Comparison of ENCODE assay signal across 8 cellular contexts in genomic region chr14:103593577-103593976, GRCh38. TPM values are rescaled to one million over a fixed set of nuclear protein-coding genes. Genes with fewer than 3 reads are reported as not detected.
DNase-seq lines count a peak whose midpoint lies in the region; ATAC-seq and TF ChIP-seq lines count a peak whose summit lies in the region.

No MANE protein-coding gene starts in this region.

- no peaks in the 10 kb centered on the region for H3K9me3 Mint-ChIP-seq in activated CD4-positive, alpha-beta memory T cell treated with anti-CD3 and anti-CD28 coated beads, Interleukin-2, amount 10 ng/mL, durations not matched to agents 7 days and 5 days
- no peaks in the 10 kb centered on the region for H3K9me3 Mint-ChIP-seq in activated CD4-positive, alpha-beta memory T cell treated with anti-CD3 and anti-CD28 coated beads for 36 hours
- no peaks in the 10 kb centered on the region for H3K9me3 Mint-ChIP-seq in activated CD8-positive, alpha-beta T cell treated with anti-CD3 and anti-CD28 coated beads, Interleukin-2, amount 10 ng/mL, durations not matched to agents 7 days and 5 days (ENCODE audit: insufficient read depth)

- no peaks in the 10 kb centered on the region for H3K9me3 ChIP-seq in stomach
- no peaks in the 10 kb centered on the region for H3K9me3 ChIP-seq in left lung

- H3K4me1 Mint-ChIP-seq in activated CD4-positive, alpha-beta memory T cell treated with anti-CD3 and anti-CD28 coated beads, Interleukin-2, amount 10 ng/mL, durations not matched to agents 7 days and 5 days: peaks cover 12% of the 10 kb centered on the region
- H3K4me1 Mint-ChIP-seq in activated CD4-positive, alpha-beta memory T cell treated with anti-CD3 and anti-CD28 coated beads for 36 hours (ENCODE audit: low read depth): no peaks in the 10 kb centered on the region
- peaks cover 8% of the 10 kb centered on the region for H3K4me1 Mint-ChIP-seq in activated CD8-positive, alpha-beta T cell treated with anti-CD3 and anti-CD28 coated beads, Interleukin-2, amount 10 ng/mL, durations not matched to agents 7 days and 5 days (ENCODE audit: low read depth)

- peak overlapping the region; percentile 26 for H3K27ac Mint-ChIP-seq in activated CD4-positive, alpha-beta memory T cell treated with anti-CD3 and anti-CD28 coated beads, Interleukin-2, amount 10 ng/mL, durations not matched to agents 7 days and 5 days
- H3K27ac Mint-ChIP-seq in activated CD4-positive, alpha-beta memory T cell treated with anti-CD3 and anti-CD28 coated beads for 36 hours: no peak overlapping the region
- H3K27ac Mint-ChIP-seq in activated CD8-positive, alpha-beta T cell treated with anti-CD3 and anti-CD28 coated beads, Interleukin-2, amount 10 ng/mL, durations not matched to agents 7 days and 5 days: peak overlapping the region; percentile 39

- H3K27me3 ChIP-seq in stomach: no peaks in the 10 kb centered on the region
- H3K27me3 ChIP-seq in left lung: no peaks in the 10 kb centered on the region

- H3K4me1 ChIP-seq in stomach (peaks cover 12 to 29% (median 19%) of the 10 kb centered on the region in 4 donors), left lung (no peaks in the 10 kb centered on the region)

- H3K4me3 Mint-ChIP-seq in activated CD4-positive, alpha-beta memory T cell treated with anti-CD3 and anti-CD28 coated beads, Interleukin-2, amount 10 ng/mL, durations not matched to agents 7 days and 5 days: no peak overlapping the region
- no peak overlapping the region for H3K4me3 Mint-ChIP-seq in activated CD4-positive, alpha-beta memory T cell treated with anti-CD3 and anti-CD28 coated beads for 36 hours
- no peak overlapping the region for H3K4me3 Mint-ChIP-seq in activated CD8-positive, alpha-beta T cell treated with anti-CD3 and anti-CD28 coated beads, Interleukin-2, amount 10 ng/mL, durations not matched to agents 7 days and 5 days

- H3K27ac ChIP-seq in stomach (peak overlapping the region in 4 of 5 donors; percentile 20 to 72 (median 46)), left lung (no peak overlapping the region)

- ATAC-seq in HG02970 (IDR thresholded peaks at IDR 0.05; ENCODE audit: low FRiP score, unreplicated experiment) (peak; percentile 72), GM18858 (IDR thresholded peaks at IDR 0.05; ENCODE audit: unreplicated experiment) (no peak), left lung (no peak)
- ATAC-seq in activated CD8-positive, alpha-beta T cell treated with anti-CD3 and anti-CD28 coated beads, Interleukin-2, amount 10 ng/mL, durations not matched to agents 7 days and 5 days: peak; percentile 70

- TF ChIP-seq CTCF in stomach (IDR thresholded peaks at IDR 0.05) (no peak), left lung (IDR thresholded peaks at IDR 0.05) (no peak)

- POLR2A ChIA-PET in activated CD4-positive, alpha-beta memory T cell treated with anti-CD3 and anti-CD28 coated beads, Interleukin-2, amount 10 ng/mL, durations not matched to agents 7 days and 5 days (lab: Charles Lee): interaction anchor here (1.3 kb wide), 1 partner anchor 9 kb away, joined by 3 read pairs; no protein-coding TSS in a partner anchor
- POLR2A ChIA-PET in activated CD4-positive, alpha-beta memory T cell treated with anti-CD3 and anti-CD28 coated beads for 36 hours (lab: Charles Lee): no interaction called here
- POLR2A ChIA-PET in activated CD8-positive, alpha-beta T cell treated with anti-CD3 and anti-CD28 coated beads, Interleukin-2, amount 10 ng/mL, durations not matched to agents 7 days and 5 days (lab: Charles Lee): no interaction called here

- H3K4me3 ChIP-seq in stomach (no peak overlapping the region), left lung (no peak overlapping the region)

- intact Hi-C loops in activated CD4-positive, alpha-beta memory T cell treated with anti-CD3 and anti-CD28 coated beads for 36 hours (cut with micrococcal nuclease): no loop called here
- intact Hi-C loops in stomach (cut with DNase I; ENCODE audit: low total_unique reads): no loop called here
- intact Hi-C loops in left lung (cut with DNase I): no loop called here

- H3K36me3 Mint-ChIP-seq in activated CD4-positive, alpha-beta memory T cell treated with anti-CD3 and anti-CD28 coated beads, Interleukin-2, amount 10 ng/mL, durations not matched to agents 7 days and 5 days (ENCODE audit: low read depth): no peaks in the 10 kb centered on the region
- peaks cover 4% of the 10 kb centered on the region for H3K36me3 Mint-ChIP-seq in activated CD4-positive, alpha-beta memory T cell treated with anti-CD3 and anti-CD28 coated beads for 36 hours
- H3K36me3 Mint-ChIP-seq in activated CD8-positive, alpha-beta T cell treated with anti-CD3 and anti-CD28 coated beads, Interleukin-2, amount 10 ng/mL, durations not matched to agents 7 days and 5 days (ENCODE audit: low read depth): peaks cover 3% of the 10 kb centered on the region

- H3K27me3 Mint-ChIP-seq in activated CD4-positive, alpha-beta memory T cell treated with anti-CD3 and anti-CD28 coated beads, Interleukin-2, amount 10 ng/mL, durations not matched to agents 7 days and 5 days: no peaks in the 10 kb centered on the region
- no peaks in the 10 kb centered on the region for H3K27me3 Mint-ChIP-seq in activated CD4-positive, alpha-beta memory T cell treated with anti-CD3 and anti-CD28 coated beads for 36 hours
- no peaks in the 10 kb centered on the region for H3K27me3 Mint-ChIP-seq in activated CD8-positive, alpha-beta T cell treated with anti-CD3 and anti-CD28 coated beads, Interleukin-2, amount 10 ng/mL, durations not matched to agents 7 days and 5 days (ENCODE audit: low read depth)

- peaks cover 16 to 30% (median 27%) of the 10 kb centered on the region in 4 donors for H3K36me3 ChIP-seq in stomach
- H3K36me3 ChIP-seq in left lung: peaks cover 0 to 29% of the 10 kb centered on the region in 2 donors

- peak; percentile 18 for DNase-seq in activated CD4-positive, alpha-beta memory T cell treated with anti-CD3 and anti-CD28 coated beads, Interleukin-2, amount 10 ng/mL, durations not matched to agents 7 days and 5 days
- no peak for DNase-seq in activated CD4-positive, alpha-beta memory T cell treated with anti-CD3 and anti-CD28 coated beads for 36 hours
- peak; percentile 27 for DNase-seq in activated CD8-positive, alpha-beta T cell treated with anti-CD3 and anti-CD28 coated beads, Interleukin-2, amount 10 ng/mL, durations not matched to agents 7 days and 5 days
- DNase-seq in stomach (no peak), SIG-M5 (lab: John Stamatoyannopoulos, UW) (no peak), left lung (no peak)

- TF ChIP-seq EP300 in stomach (IDR thresholded peaks at IDR 0.05): no peak

- TF ChIP-seq POLR2A in stomach (IDR thresholded peaks at IDR 0.05): no peak

- CTCF ChIA-PET in activated CD4-positive, alpha-beta memory T cell treated with anti-CD3 and anti-CD28 coated beads, Interleukin-2, amount 10 ng/mL, durations not matched to agents 7 days and 5 days (lab: Charles Lee): interaction anchor here (0.7 kb wide), 1 partner anchor 30 kb away, joined by 3 read pairs; no protein-coding TSS in a partner anchor
- CTCF ChIA-PET in activated CD4-positive, alpha-beta memory T cell treated with anti-CD3 and anti-CD28 coated beads for 36 hours (lab: Charles Lee): no interaction called here
- CTCF ChIA-PET in activated CD8-positive, alpha-beta T cell treated with anti-CD3 and anti-CD28 coated beads, Interleukin-2, amount 10 ng/mL, durations not matched to agents 7 days and 5 days (lab: Charles Lee): no interaction called here

- 44 to 62% (median 49%) methylated on average over 6 of the region's 6 CpGs for WGBS in stomach, 5 donors

RNA-seq across cellular contexts. Expression of gene COA8, which starts 30.8 kb away (rescaled TPM):
- 10 to 100 TPM; 27.5 to 31.0 TPM for total RNA-seq in activated CD4-positive, alpha-beta memory T cell treated with anti-CD3 and anti-CD28 coated beads, Interleukin-2, amount 10 ng/mL, durations not matched to agents 7 days and 5 days
- total RNA-seq in activated CD4-positive, alpha-beta memory T cell treated with anti-CD3 and anti-CD28 coated beads for 36 hours: 10 to 100 TPM; 46.2 to 48.9 TPM
- 10 to 100 TPM; 28.3 to 34.3 TPM for total RNA-seq in activated CD8-positive, alpha-beta T cell treated with anti-CD3 and anti-CD28 coated beads, Interleukin-2, amount 10 ng/mL, durations not matched to agents 7 days and 5 days
- total RNA-seq in stomach (10 to 100 TPM in 3 of 5 donors, 1 to 10 TPM in 2; 6.4 to 21.4 (median 14.9) TPM), left lung (10 to 100 TPM; 35.1 to 35.6 TPM)
- polyA plus RNA-seq in stomach: 10 to 100 TPM; 42.8 to 96.5 (median 48.4) TPM

RNA-seq across cellular contexts. Expression of gene BAG5, which starts 31.1 kb away (rescaled TPM):
- total RNA-seq in activated CD4-positive, alpha-beta memory T cell treated with anti-CD3 and anti-CD28 coated beads, Interleukin-2, amount 10 ng/mL, durations not matched to agents 7 days and 5 days: 10 to 100 TPM; 29.1 to 29.9 TPM
- total RNA-seq in activated CD4-positive, alpha-beta memory T cell treated with anti-CD3 and anti-CD28 coated beads for 36 hours: 10 to 100 TPM; 23.2 to 23.8 TPM
- 10 to 100 TPM; 31.1 to 33.2 TPM for total RNA-seq in activated CD8-positive, alpha-beta T cell treated with anti-CD3 and anti-CD28 coated beads, Interleukin-2, amount 10 ng/mL, durations not matched to agents 7 days and 5 days
- total RNA-seq in stomach: 100 to 1,000 TPM in 1 of 5 donors, 10 to 100 TPM in 3, 1 to 10 TPM in 1; 4.3 to 207 (median 24.3) TPM
- polyA plus RNA-seq in stomach: 10 to 100 TPM in 2 of 3 donors, 1 to 10 TPM in 1; 7.5 to 11.6 (median 10.8) TPM
- total RNA-seq in left lung: 10 to 100 TPM; 22.7 to 26.3 TPM

RNA-seq across cellular contexts. Expression of gene KLC1, which starts 35.4 kb away (rescaled TPM):
- 100 to 1,000 TPM; 152 to 160 TPM for total RNA-seq in activated CD4-positive, alpha-beta memory T cell treated with anti-CD3 and anti-CD28 coated beads, Interleukin-2, amount 10 ng/mL, durations not matched to agents 7 days and 5 days
- 100 to 1,000 TPM; 119 to 130 TPM for total RNA-seq in activated CD4-positive, alpha-beta memory T cell treated with anti-CD3 and anti-CD28 coated beads for 36 hours
- 100 to 1,000 TPM; 137 to 140 TPM for total RNA-seq in activated CD8-positive, alpha-beta T cell treated with anti-CD3 and anti-CD28 coated beads, Interleukin-2, amount 10 ng/mL, durations not matched to agents 7 days and 5 days
- total RNA-seq in stomach: 100 to 1,000 TPM in 4 of 5 donors, 10 to 100 TPM in 1; 76.4 to 522 (median 201) TPM
- 10 to 100 TPM; 56.5 to 90.3 (median 61.8) TPM for polyA plus RNA-seq in stomach
- total RNA-seq in left lung: 100 to 1,000 TPM; 152 to 167 TPM

Comparison
In these comparisons a context has a peak if more than half of its experiments do, and no peak if none do; other contexts are left out.
1. DNase-seq: peak in activated CD4-positive, alpha-beta memory T cell treated with anti-CD3 and anti-CD28 coated beads, Interleukin-2, amount 10 ng/mL, durations not matched to agents 7 days and 5 days (single experiment) and activated CD8-positive, alpha-beta T cell treated with anti-CD3 and anti-CD28 coated beads, Interleukin-2, amount 10 ng/mL, durations not matched to agents 7 days and 5 days (single experiment); none in activated CD4-positive, alpha-beta memory T cell treated with anti-CD3 and anti-CD28 coated beads for 36 hours (single experiment), stomach (single experiment), SIG-M5 (single experiment) and left lung (0 of 2).
2. ATAC-seq: peak in HG02970 (single experiment) and activated CD8-positive, alpha-beta T cell treated with anti-CD3 and anti-CD28 coated beads, Interleukin-2, amount 10 ng/mL, durations not matched to agents 7 days and 5 days (single experiment); none in GM18858 (single experiment) and left lung (single experiment).
3. H3K27ac ChIP-seq: peak in stomach (4 of 5); none in left lung (0 of 2).